19 cellular contexts compared by ENCODE assay signal in genomic region chr4:3262208-3263052, GRCh38. TPM values are rescaled to one million over a fixed set of nuclear protein-coding genes. Genes with fewer than 3 reads are reported as not detected.
A peak's percentile ranks its signal among the peaks of the same experiment; 100 is the strongest.
DNase-seq lines count a peak whose midpoint lies in the region; ATAC-seq, FAIRE-seq and TF ChIP-seq lines count a peak whose summit lies in the region.
"Had no signal": no experiment of that assay in that cellular context is flagged by ENCODE, and none has a peak within 500 bp of the region (broad histone marks: within the 10 kb centered on the region; RNA-seq: fewer than 3 reads in every experiment).

No MANE protein-coding gene starts in this region.

- no peak overlapping the region for H2BK120ac ChIP-seq in neuronal stem cell (ENCODE audit: low read depth, low read length)

- ATAC-seq in Right ventricle myocardium superior (ENCODE audit: poor library complexity) = no peak
- peak; percentile 10 for ATAC-seq in upper lobe of right lung
- ATAC-seq: stimulated activated naive B cell treated with anti-CD40 and anti-IgM and Interleukin-4, amounts not matched to agents 10 μg/mL and 1 μg/mL and 100 μg/mL, for 72 hours had no signal

- H2BK5ac ChIP-seq in neuronal stem cell (ENCODE audit: low read length) = no peak overlapping the region

- peak; percentile 13 for FAIRE-seq in bronchial epithelial cell (lab: Jason Lieb, UNC)
- FAIRE-seq: astrocyte had no signal

- peak overlapping the region; percentile 27 for H2BK15ac ChIP-seq in neuronal stem cell (ENCODE audit: low read length)

- H3K4me3 ChIP-seq in left ventricle myocardium inferior (no peak overlapping the region), bronchial epithelial cell (ENCODE audit: low read depth, low read length) (no peak overlapping the region), neuronal stem cell (ENCODE audit: low read length in 2 of 2) (peak overlapping the region in 1 of 2 donors; percentile 22), upper lobe of right lung (no peak overlapping the region), testis (no peak overlapping the region)

- no peaks in the 10 kb centered on the region for H3K27me3 ChIP-seq in left ventricle myocardium inferior (ENCODE audit: low read depth)
- peaks cover 6% of the 10 kb centered on the region for H3K27me3 ChIP-seq in bronchial epithelial cell (ENCODE audit: control insufficient read depth, insufficient read depth, low read length)
- peaks cover 0 to 3% (median 0%) of the 10 kb centered on the region in 3 experiments for H3K27me3 ChIP-seq in neuronal stem cell (ENCODE audit: control insufficient read depth in 3 of 3, insufficient read depth in 3 of 3, low read depth in 1 of 3, low read length in 3 of 3)
- no peaks in the 10 kb centered on the region for H3K27me3 ChIP-seq in upper lobe of right lung
- no peaks in the 10 kb centered on the region for H3K27me3 ChIP-seq in testis

- H3K4ac ChIP-seq in neuronal stem cell (ENCODE audit: low read length) = no peak overlapping the region

- no peak overlapping the region for H2AFZ ChIP-seq in neuronal stem cell (ENCODE audit: low read length)

- peak overlapping the region; percentile 33 for H3K18ac ChIP-seq in neuronal stem cell (ENCODE audit: low read length)

- DNase-seq in Right ventricle myocardium superior (peak; percentile 19), left ventricle myocardium inferior (no peak), bronchial epithelial cell (ENCODE audit: low read depth) (no peak), neuronal stem cell (ENCODE audit: low spot score) (no peak), upper lobe of right lung (no peak), NCI-H1105 (lab: John Stamatoyannopoulos, UW) (no peak), NCI-H82 treated with DMSO at 0.1 percent for 48 hours (lab: John Stamatoyannopoulos, UW; ENCODE audit: unreplicated experiment) (no peak), testis (no peak)
- DNase-seq: DMS153; glutamatergic neuron; mesenchymal stem cell; NCI-H187; NCI-H69; occipital lobe; RPMI8226; stimulated activated CD4-positive, alpha-beta T cell treated with anti-CD3 and anti-CD28 coated beads, Interleukin-4, amount 100 ng/mL, for 1 hour; stimulated activated naive B cell treated with anti-CD40 and anti-IgM and Interleukin-4, amounts not matched to agents 10 μg/mL and 1 μg/mL and 100 μg/mL, for 72 hours had no signal

- no peak overlapping the region for H4K91ac ChIP-seq in neuronal stem cell (ENCODE audit: low read depth, low read length, poor library complexity)

- H4K8ac ChIP-seq in neuronal stem cell (ENCODE audit: low read depth, low read length) = no peak overlapping the region

- H2BK12ac ChIP-seq in neuronal stem cell (ENCODE audit: low read length) = no peak overlapping the region

- H3K9me3 ChIP-seq in left ventricle myocardium inferior (replicated peaks) (no peaks in the 10 kb centered on the region), neuronal stem cell (replicated peaks in 1 of 2; ENCODE audit: control insufficient read depth in 2 of 2, insufficient read depth in 1 of 2, low read depth in 1 of 2, low read length in 2 of 2) (no peaks in the 10 kb centered on the region), upper lobe of right lung (no peaks in the 10 kb centered on the region), testis (no peaks in the 10 kb centered on the region)

- H3K9ac ChIP-seq in neuronal stem cell (ENCODE audit: low read depth, low read length, poor library complexity) = no peak overlapping the region

- H3K4me1 ChIP-seq in left ventricle myocardium inferior (no peaks in the 10 kb centered on the region), neuronal stem cell (ENCODE audit: control insufficient read depth in 2 of 2, insufficient read depth in 1 of 2, low read depth in 1 of 2, low read length in 2 of 2) (peaks cover 0 to under 1% of the 10 kb centered on the region in 2 donors), upper lobe of right lung (no peaks in the 10 kb centered on the region), testis (no peaks in the 10 kb centered on the region)

- H3K14ac ChIP-seq in neuronal stem cell (ENCODE audit: low read length) = peak overlapping the region; percentile 78

- TF ChIP-seq CTCF in left ventricle myocardium inferior (IDR thresholded peaks at IDR 0.05; ENCODE audit: borderline replicate concordance) = no peak
- TF ChIP-seq CTCF in bronchial epithelial cell (IDR thresholded peaks at IDR 0.05; ENCODE audit: insufficient read depth, low read length, severe bottlenecking) = no peak
- no peak for TF ChIP-seq CTCF in upper lobe of right lung (IDR thresholded peaks at IDR 0.05)
- no peak for TF ChIP-seq CTCF in testis (IDR thresholded peaks at IDR 0.05)

- no peaks in the 10 kb centered on the region for H3K79me1 ChIP-seq in neuronal stem cell (ENCODE audit: low read depth, low read length)

- peak overlapping the region; percentile 70 for H3K23ac ChIP-seq in neuronal stem cell (ENCODE audit: low read depth, low read length, poor library complexity)

- intact Hi-C loops in Right ventricle myocardium superior (cut with DNase I) (no loop called here), left ventricle myocardium inferior (cut with micrococcal nuclease) (no loop called here), upper lobe of right lung (cut with DNase I) (no loop called here), testis (cut with DNase I; ENCODE audit: low total_unique reads) (no loop called here)

- no CpG with 5 or more reads among the region's 23 CpGs for WGBS in neuronal stem cell (ENCODE audit: extremely low coverage in 2 of 2, insufficient read length in 2 of 2, insufficient replicate concordance in 1 of 2), 2 donors
- 88 to 91% methylated on average over 21 to 23 of the region's 23 CpGs for WGBS in testis, 2 donors

- H3K27ac ChIP-seq in left ventricle myocardium inferior (replicated peaks) (no peak overlapping the region), neuronal stem cell (replicated peaks; ENCODE audit: low read length) (no peak overlapping the region), upper lobe of right lung (no peak overlapping the region), testis (no peak overlapping the region)

- no peak overlapping the region for H3K4me2 ChIP-seq in neuronal stem cell (ENCODE audit: insufficient read depth, low read length, poor library complexity, severe bottlenecking)

- no peak for TF ChIP-seq POLR2A in testis (IDR thresholded peaks at IDR 0.05)

- H3K36me3 ChIP-seq in left ventricle myocardium inferior (no peaks in the 10 kb centered on the region), bronchial epithelial cell (ENCODE audit: control insufficient read depth, insufficient read depth, low read length) (no peaks in the 10 kb centered on the region), neuronal stem cell (replicated peaks in 1 of 2; ENCODE audit: control insufficient read depth in 2 of 2, insufficient read depth in 2 of 2, low read length in 2 of 2) (no peaks in the 10 kb centered on the region), upper lobe of right lung (no peaks in the 10 kb centered on the region), testis (ENCODE audit: low read depth, missing control alignments) (no peaks in the 10 kb centered on the region)

- H2AK5ac ChIP-seq in neuronal stem cell (ENCODE audit: low read depth, low read length) = peak overlapping the region; percentile 50

RNA-seq across cellular contexts. Expression of gene MSANTD1, which starts 13.5 kb away (rescaled TPM):
- total RNA-seq in Right ventricle myocardium superior (0.54 TPM), left ventricle myocardium inferior (0.44 TPM), bronchial epithelial cell (0.26 and 0.64 TPM in 2 replicates), upper lobe of right lung (1.0 TPM), testis (10 to 100 TPM; 10.1 to 10.3 TPM)
- polyA plus RNA-seq in neuronal stem cell (2013, experiment 1 of 2) = 0.13 TPM
- polyA plus RNA-seq in neuronal stem cell (2013, experiment 2 of 2) = 0.12 TPM
- 3.6 TPM for polyA plus RNA-seq in testis (ENCODE audit: insufficient read depth, low read depth, low replicate concordance)
- polyA plus RNA-seq: CD8-positive, alpha-beta memory T cell had no signal

RNA-seq across cellular contexts. Expression of gene RGS12, which starts 30.4 kb away (rescaled TPM):
- total RNA-seq in Right ventricle myocardium superior (15.8 TPM), left ventricle myocardium inferior (13.4 TPM), bronchial epithelial cell (34.2 and 41.7 TPM in 2 replicates), upper lobe of right lung (58.2 TPM), testis (10 to 100 TPM; 39.0 to 68.2 TPM)
- polyA plus RNA-seq in neuronal stem cell (2013, experiment 1 of 2) = 26.5 TPM
- 27.6 TPM for polyA plus RNA-seq in neuronal stem cell (2013, experiment 2 of 2)
- 25.0 TPM for polyA plus RNA-seq in testis (ENCODE audit: insufficient read depth, low read depth, low replicate concordance)
